In genomic region chr6:75243333-75244062, GRCh38 we compare ENCODE assay signal across 8 cellular contexts. TPM values are rescaled to one million over a fixed set of nuclear protein-coding genes. Genes with fewer than 3 reads are reported as not detected.
DNase-seq lines count a peak whose midpoint lies in the region; ATAC-seq and TF ChIP-seq lines count a peak whose summit lies in the region.

Gene COX7A2, minus strand, starts transcription at chr6:75243801. Its CDS starts 67 bp downstream, at chr6:75243734.

- DNase-seq in AG20443 (ENCODE audit: low spot score) = peak; percentile 94
- DNase-seq in NCI-H510A (lab: John Stamatoyannopoulos, UW) = peak; percentile 88
- DNase-seq in activated CD4-positive, alpha-beta T cell treated with anti-CD3 and anti-CD28 coated beads for 1 hour = peak; percentile 75
- peak; percentile 91 for DNase-seq in cerebellum (ENCODE audit: low spot score)
- peak; percentile 98 for DNase-seq in islet precursor cell
- peak; percentile 71 to 81 (median 74) for DNase-seq in stimulated activated CD4-positive, alpha-beta T cell treated with anti-CD3 and anti-CD28 coated beads, Interleukin-12 subunit alpha, Interleukin-12 subunit beta, amount 100 ng/mL, for 48 hours (ENCODE audit: low read depth in 2 of 3, low spot score in 1 of 3)

- ATAC-seq in HG03432 (IDR thresholded peaks at IDR 0.05; ENCODE audit: unreplicated experiment) = peak; percentile 96

- TF ChIP-seq POLR2A in GM19099 (IDR thresholded peaks at IDR 0.05; ENCODE audit: extremely low read depth, insufficient read length, low read depth) = peak; percentile 95

RNA-seq across cellular contexts. Expression of gene COX7A2, which starts in this region (rescaled TPM):
- 102 TPM for total RNA-seq in cerebellum

Comparison
In these comparisons a context has a peak if more than half of its experiments do, and no peak if none do; other contexts are left out.
1. Peak in every context shown above with its lines: DNase-seq and ATAC-seq.